8 cellular contexts compared by ENCODE assay signal in the genomic region with DNA sequence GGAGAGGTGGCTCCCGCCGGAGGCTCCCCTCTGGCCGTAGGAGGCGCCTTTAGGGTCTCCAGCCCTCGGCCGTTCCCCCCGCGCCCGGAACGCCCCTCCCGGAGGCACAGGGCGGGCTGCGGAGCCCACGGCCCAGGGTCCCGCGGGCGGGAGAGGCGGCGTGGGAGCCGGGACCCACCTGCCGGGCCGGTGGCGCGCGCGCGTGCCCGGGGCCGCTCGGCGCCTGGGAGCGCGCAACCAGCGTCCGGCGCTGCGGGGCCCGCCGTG. TPM values are rescaled to one million over a fixed set of nuclear protein-coding genes. Genes with fewer than 3 reads are reported as not detected.
DNase-seq lines count a peak whose midpoint lies in the region; ATAC-seq, FAIRE-seq and TF ChIP-seq lines count a peak whose summit lies in the region.

A gene with protein sequence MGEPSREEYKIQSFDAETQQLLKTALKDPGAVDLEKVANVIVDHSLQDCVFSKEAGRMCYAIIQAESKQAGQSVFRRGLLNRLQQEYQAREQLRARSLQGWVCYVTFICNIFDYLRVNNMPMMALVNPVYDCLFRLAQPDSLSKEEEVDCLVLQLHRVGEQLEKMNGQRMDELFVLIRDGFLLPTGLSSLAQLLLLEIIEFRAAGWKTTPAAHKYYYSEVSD (minus strand): TSS at position 266 of the 267 bp plus-strand sequence. CDS start 1,036 bp downstream, outside the sequence.

- peak within 1 kb of the TSS; percentile 83 to 98 (median 93) for H3K27ac ChIP-seq in BLaER1 treated with 17β-estradiol and CSF1 and Interleukin-3, amounts not matched to agents 10 nM and 100 nM
- H3K27ac ChIP-seq in astrocyte (ENCODE audit: low read depth, low read length), result peak within 1 kb of the TSS; percentile 70

- H3K9me3 ChIP-seq in BLaER1 treated with 17β-estradiol and CSF1 and Interleukin-3, amounts not matched to agents 10 nM and 100 nM (replicated peaks in 1 of 11), result no peaks in the 10 kb centered on the region
- no peaks in the 10 kb centered on the region for H3K9me3 ChIP-seq in astrocyte (ENCODE audit: insufficient read depth, low read depth, low read length)
- no peaks in the 10 kb centered on the region for H3K9me3 ChIP-seq in iPS-18c (ENCODE audit: control insufficient read depth, insufficient read depth, low read length)

- peak within 1 kb of the TSS; percentile 87 to 98 (median 95) for H3K9ac ChIP-seq in BLaER1 treated with 17β-estradiol and CSF1 and Interleukin-3, amounts not matched to agents 10 nM and 100 nM
- H3K9ac ChIP-seq in astrocyte (ENCODE audit: low read length), result peak within 1 kb of the TSS; percentile 92

- no peaks in the 10 kb centered on the region for H3K9me3 Mint-ChIP-seq in astrocyte (ENCODE audit: unreplicated experiment)
- H3K9me3 Mint-ChIP-seq in stimulated activated naive CD8-positive, alpha-beta T cell treated with anti-CD3 and anti-CD28 coated beads, Interleukin-15, amount 100 ng/mL, for 72 hours, result no peaks in the 10 kb centered on the region

- H3K4me2 ChIP-seq in BLaER1 treated with 17β-estradiol and CSF1 and Interleukin-3, amounts not matched to agents 10 nM and 100 nM, result peak within 1 kb of the TSS; percentile 93 to 100 (median 99)
- H3K4me2 ChIP-seq in astrocyte (ENCODE audit: low read length), result peak within 1 kb of the TSS; percentile 93

- peak within 1 kb of the TSS; percentile 81 for H3K4me3 Mint-ChIP-seq in astrocyte (ENCODE audit: unreplicated experiment)
- H3K4me3 Mint-ChIP-seq in stimulated activated naive CD8-positive, alpha-beta T cell treated with anti-CD3 and anti-CD28 coated beads, Interleukin-15, amount 100 ng/mL, for 72 hours, result peak within 1 kb of the TSS; percentile 94 to 95

- no peaks in the 10 kb centered on the region for H3K79me2 ChIP-seq in astrocyte (ENCODE audit: insufficient read depth, low read length)

- H3K4me3 ChIP-seq in BLaER1 treated with 17β-estradiol and CSF1 and Interleukin-3, amounts not matched to agents 10 nM and 100 nM, result peak within 1 kb of the TSS; percentile 79 to 98 (median 89)
- H3K4me3 ChIP-seq in astrocyte (ENCODE audit: insufficient read depth, low read depth, low read length), result peak within 1 kb of the TSS; percentile 72
- H3K4me3 ChIP-seq in iPS-18c (ENCODE audit: insufficient read depth, low read depth, low read length), result peak within 1 kb of the TSS; percentile 92

- peaks cover 35 to 73% (median 60%) of the 10 kb centered on the region in 10 experiments for H3K4me1 ChIP-seq in BLaER1 treated with 17β-estradiol and CSF1 and Interleukin-3, amounts not matched to agents 10 nM and 100 nM
- peaks cover 35% of the 10 kb centered on the region for H3K4me1 ChIP-seq in astrocyte (ENCODE audit: insufficient read depth, low read length)

- peak within 1 kb of the TSS; percentile 47 for H3K27ac Mint-ChIP-seq in astrocyte (ENCODE audit: unreplicated experiment)
- H3K27ac Mint-ChIP-seq in stimulated activated naive CD8-positive, alpha-beta T cell treated with anti-CD3 and anti-CD28 coated beads, Interleukin-15, amount 100 ng/mL, for 72 hours, result peak within 1 kb of the TSS; percentile 81 to 95

- peaks cover 12 to 50% (median 26%) of the 10 kb centered on the region in 11 experiments; a peak in 19 of 22 replicates for H4K20me1 ChIP-seq in BLaER1 treated with 17β-estradiol and CSF1 and Interleukin-3, amounts not matched to agents 10 nM and 100 nM
- peaks cover 19% of the 10 kb centered on the region for H4K20me1 ChIP-seq in astrocyte (ENCODE audit: insufficient read depth, low read length)

- H3K4me1 Mint-ChIP-seq in astrocyte (ENCODE audit: low read depth, unreplicated experiment), result peaks cover 5% of the 10 kb centered on the region
- peaks cover 65% of the 10 kb centered on the region for H3K4me1 Mint-ChIP-seq in stimulated activated naive CD8-positive, alpha-beta T cell treated with anti-CD3 and anti-CD28 coated beads, Interleukin-15, amount 100 ng/mL, for 72 hours

- H2AFZ ChIP-seq in astrocyte (ENCODE audit: low read depth, low read length), result peak within 1 kb of the TSS; percentile 86

- peak; percentile 17 for ATAC-seq in HG03045 (IDR thresholded peaks at IDR 0.05; ENCODE audit: unreplicated experiment)
- ATAC-seq in stimulated activated naive CD8-positive, alpha-beta T cell treated with anti-CD3 and anti-CD28 coated beads, Interleukin-15, amount 100 ng/mL, for 72 hours, result peak; percentile 39

- DNase-seq in astrocyte (ENCODE audit: low read depth), result no peak
- peak in 1 of 2 donors; percentile 73 for DNase-seq in stimulated activated naive CD8-positive, alpha-beta T cell treated with anti-CD3 and anti-CD28 coated beads, Interleukin-15, amount 100 ng/mL, for 72 hours
- no peak for DNase-seq in medulla oblongata (ENCODE audit: extremely low spot score)
- DNase-seq in GM13976 (ENCODE audit: low spot score), result no peak
- DNase-seq in HK-2 (ENCODE audit: unreplicated experiment), result no peak

- in situ Hi-C loops in GM13976 (cut with MboI; ENCODE audit: low sequenced_read_pairs, unreplicated experiment), result loop anchor here (5.0 kb wide), 1 partner anchor 141 kb away; no protein-coding TSS in a partner anchor

- H3K27me3 ChIP-seq in BLaER1 treated with 17β-estradiol and CSF1 and Interleukin-3, amounts not matched to agents 10 nM and 100 nM, result no peaks in the 10 kb centered on the region
- no peaks in the 10 kb centered on the region for H3K27me3 ChIP-seq in astrocyte (ENCODE audit: insufficient read depth, low read length)

- H3K27me3 Mint-ChIP-seq in astrocyte (ENCODE audit: low read depth, unreplicated experiment), result no peaks in the 10 kb centered on the region
- no peaks in the 10 kb centered on the region for H3K27me3 Mint-ChIP-seq in stimulated activated naive CD8-positive, alpha-beta T cell treated with anti-CD3 and anti-CD28 coated beads, Interleukin-15, amount 100 ng/mL, for 72 hours

- H3K36me3 ChIP-seq in BLaER1 treated with 17β-estradiol and CSF1 and Interleukin-3, amounts not matched to agents 10 nM and 100 nM, result peaks cover 43 to 58% (median 51%) of the 10 kb centered on the region in 11 experiments
- peaks cover 6% of the 10 kb centered on the region for H3K36me3 ChIP-seq in astrocyte (ENCODE audit: insufficient read depth, low read length)

- FAIRE-seq in astrocyte (lab: Jason Lieb, UNC), result no peak

- no peak for TF ChIP-seq CTCF in astrocyte (IDR thresholded peaks at IDR 0.05; ENCODE audit: insufficient read depth, low read depth, low read length)
- TF ChIP-seq CTCF in GM13976 (IDR thresholded peaks at IDR 0.05; ENCODE audit: borderline replicate concordance, control extremely low read depth, extremely low read depth, insufficient read depth, missing control alignments), result no peak

- H3K36me3 Mint-ChIP-seq in astrocyte (ENCODE audit: low read depth, unreplicated experiment), result peaks cover 5% of the 10 kb centered on the region

RNA-seq across cellular contexts. Expression of the gene that starts here (rescaled TPM):
- 3.9 and 5.0 TPM in 2 replicates for total RNA-seq in astrocyte
